ENCODE assay signal across 20 cellular contexts in genomic region chr5:139454568-139455290, GRCh38. TPM values are rescaled to one million over a fixed set of nuclear protein-coding genes. Genes with fewer than 3 reads are reported as not detected.
A peak's percentile ranks its signal among the peaks of the same experiment; 100 is the strongest.
DNase-seq lines count a peak whose midpoint lies in the region; ATAC-seq lines count a peak whose summit lies in the region.
"Had no signal": no experiment of that assay in that cellular context is flagged by ENCODE, and none has a peak within 500 bp of the region (broad histone marks: within the 10 kb centered on the region; RNA-seq: fewer than 3 reads in every experiment).

No MANE protein-coding gene starts in this region.

- H3K27me3 Mint-ChIP-seq in activated naive CD8-positive, alpha-beta T cell treated with anti-CD3 and anti-CD28 coated beads for 36 hours: no peaks in the 10 kb centered on the region
- no peaks in the 10 kb centered on the region for H3K27me3 Mint-ChIP-seq in activated naive CD8-positive, alpha-beta T cell treated with anti-CD3 and anti-CD28 coated beads, Interleukin-2, amount 50 U/mL, for 24 hours
- H3K27me3 Mint-ChIP-seq in activated CD4-positive, alpha-beta memory T cell treated with anti-CD3 and anti-CD28 coated beads, Interleukin-2, amount 10 ng/mL, durations not matched to agents 7 days and 5 days: no peaks in the 10 kb centered on the region
- peaks cover 7 to 24% (median 12%) of the 10 kb centered on the region in 3 donors for H3K27me3 Mint-ChIP-seq in immature natural killer cell (ENCODE audit: low read depth in 3 of 3)

- POLR2A ChIA-PET in activated CD4-positive, alpha-beta memory T cell treated with anti-CD3 and anti-CD28 coated beads, Interleukin-2, amount 10 ng/mL, durations not matched to agents 7 days and 5 days (lab: Charles Lee): interaction anchor here (1.7 to 6.9 kb wide), 3 partner anchors 12 to 27 kb away, joined by 6 to 73 read pairs (median 24); partner anchors contain the start of genes DNAJC18 and STING1

- CTCF ChIA-PET in activated CD4-positive, alpha-beta memory T cell treated with anti-CD3 and anti-CD28 coated beads, Interleukin-2, amount 10 ng/mL, durations not matched to agents 7 days and 5 days (lab: Charles Lee): interaction anchor here (0.7 to 0.9 kb wide), 3 partner anchors 15 to 32 kb away, joined by 3 read pairs; partner anchors contain the start of gene DNAJC18

- peaks cover 2% of the 10 kb centered on the region for H3K36me3 Mint-ChIP-seq in activated naive CD8-positive, alpha-beta T cell treated with anti-CD3 and anti-CD28 coated beads for 36 hours
- no peaks in the 10 kb centered on the region for H3K36me3 Mint-ChIP-seq in activated naive CD8-positive, alpha-beta T cell treated with anti-CD3 and anti-CD28 coated beads, Interleukin-2, amount 50 U/mL, for 24 hours (ENCODE audit: low read depth)
- H3K36me3 Mint-ChIP-seq in activated CD4-positive, alpha-beta memory T cell treated with anti-CD3 and anti-CD28 coated beads, Interleukin-2, amount 10 ng/mL, durations not matched to agents 7 days and 5 days (ENCODE audit: low read depth): no peaks in the 10 kb centered on the region
- no peaks in the 10 kb centered on the region for H3K36me3 Mint-ChIP-seq in immature natural killer cell

- ATAC-seq in activated naive CD8-positive, alpha-beta T cell treated with anti-CD3 and anti-CD28 coated beads, Interleukin-2, amount 50 U/mL, for 24 hours: no peak

- H3K27ac Mint-ChIP-seq in activated naive CD8-positive, alpha-beta T cell treated with anti-CD3 and anti-CD28 coated beads for 36 hours: peak overlapping the region; percentile 7
- H3K27ac Mint-ChIP-seq in activated naive CD8-positive, alpha-beta T cell treated with anti-CD3 and anti-CD28 coated beads, Interleukin-2, amount 50 U/mL, for 24 hours: no peak overlapping the region
- H3K27ac Mint-ChIP-seq in activated CD4-positive, alpha-beta memory T cell treated with anti-CD3 and anti-CD28 coated beads, Interleukin-2, amount 10 ng/mL, durations not matched to agents 7 days and 5 days: peak overlapping the region; percentile 0
- H3K27ac Mint-ChIP-seq in immature natural killer cell: peak overlapping the region; percentile 62 to 94 (median 86)

- H3K4me1 Mint-ChIP-seq in activated naive CD8-positive, alpha-beta T cell treated with anti-CD3 and anti-CD28 coated beads for 36 hours: peaks cover 38% of the 10 kb centered on the region
- peaks cover 48% of the 10 kb centered on the region for H3K4me1 Mint-ChIP-seq in activated naive CD8-positive, alpha-beta T cell treated with anti-CD3 and anti-CD28 coated beads, Interleukin-2, amount 50 U/mL, for 24 hours
- H3K4me1 Mint-ChIP-seq in activated CD4-positive, alpha-beta memory T cell treated with anti-CD3 and anti-CD28 coated beads, Interleukin-2, amount 10 ng/mL, durations not matched to agents 7 days and 5 days: peaks cover 50% of the 10 kb centered on the region
- H3K4me1 Mint-ChIP-seq in immature natural killer cell: peaks cover 53 to 58% of the 10 kb centered on the region in 2 donors

- no peak overlapping the region for H3K4me3 Mint-ChIP-seq in activated naive CD8-positive, alpha-beta T cell treated with anti-CD3 and anti-CD28 coated beads for 36 hours
- no peak overlapping the region for H3K4me3 Mint-ChIP-seq in activated naive CD8-positive, alpha-beta T cell treated with anti-CD3 and anti-CD28 coated beads, Interleukin-2, amount 50 U/mL, for 24 hours
- no peak overlapping the region for H3K4me3 Mint-ChIP-seq in activated CD4-positive, alpha-beta memory T cell treated with anti-CD3 and anti-CD28 coated beads, Interleukin-2, amount 10 ng/mL, durations not matched to agents 7 days and 5 days
- H3K4me3 Mint-ChIP-seq in immature natural killer cell: peak overlapping the region in 3 of 5 donors; percentile 10 to 39 (median 20)

- no peak for DNase-seq in activated naive CD8-positive, alpha-beta T cell treated with anti-CD3 and anti-CD28 coated beads for 36 hours
- no peak for DNase-seq in activated naive CD8-positive, alpha-beta T cell treated with anti-CD3 and anti-CD28 coated beads, Interleukin-2, amount 50 U/mL, for 24 hours
- no peak for DNase-seq in activated CD4-positive, alpha-beta memory T cell treated with anti-CD3 and anti-CD28 coated beads, Interleukin-2, amount 10 ng/mL, durations not matched to agents 7 days and 5 days
- DNase-seq in immature natural killer cell (no peak), NCI-H748 treated with DMSO at 0.1 percent for 48 hours (lab: John Stamatoyannopoulos, UW) (no peak), DMS79 (lab: John Stamatoyannopoulos, UW) (no peak), NCI-H1105 (lab: John Stamatoyannopoulos, UW) (no peak)
- no peak for DNase-seq in effector CD8-positive, alpha-beta T cell (lab: John Stamatoyannopoulos, UW)
- DNase-seq: activated CD4-positive, CD25-positive, alpha-beta regulatory T cell treated with anti-CD3 and anti-CD28 coated beads, Interleukin-2, amount 50 U/mL, for 72 hours; Caco-2; dorsolateral prefrontal cortex; EL; Karpas-422; NCI-H1105 treated with DMSO at 0.1 percent for 48 hours; retina; stimulated activated CD4-positive, alpha-beta T cell treated with anti-CD3 and anti-CD28 coated beads, Interleukin-12 subunit alpha, Interleukin-12 subunit beta, amount 100 ng/mL, for 4 hours; tibial artery had no signal

- H3K9me3 Mint-ChIP-seq in activated naive CD8-positive, alpha-beta T cell treated with anti-CD3 and anti-CD28 coated beads for 36 hours: peaks cover 7% of the 10 kb centered on the region
- H3K9me3 Mint-ChIP-seq in activated naive CD8-positive, alpha-beta T cell treated with anti-CD3 and anti-CD28 coated beads, Interleukin-2, amount 50 U/mL, for 24 hours: no peaks in the 10 kb centered on the region
- no peaks in the 10 kb centered on the region for H3K9me3 Mint-ChIP-seq in activated CD4-positive, alpha-beta memory T cell treated with anti-CD3 and anti-CD28 coated beads, Interleukin-2, amount 10 ng/mL, durations not matched to agents 7 days and 5 days
- no peaks in the 10 kb centered on the region for H3K9me3 Mint-ChIP-seq in immature natural killer cell

RNA-seq across cellular contexts. Expression of gene ECSCR, which starts 7.8 kb away (rescaled TPM):
- total RNA-seq in activated naive CD8-positive, alpha-beta T cell treated with anti-CD3 and anti-CD28 coated beads for 36 hours: under 1 TPM; 0.36 to 0.49 TPM
- total RNA-seq in activated CD4-positive, alpha-beta memory T cell treated with anti-CD3 and anti-CD28 coated beads, Interleukin-2, amount 10 ng/mL, durations not matched to agents 7 days and 5 days: 1 to 10 TPM in 1 of 2 experiments, not detected in 1; 1.1 TPM
- under 1 TPM in 1 of 3 donors, not detected in 2; 0.73 TPM for polyA plus RNA-seq in immature natural killer cell
- total RNA-seq: bronchial epithelial cell, Caco-2, SK-MEL-5 had no signal

RNA-seq across cellular contexts. Expression of gene DNAJC18, which starts 15.4 kb away (rescaled TPM):
- 10 to 100 TPM; 20.5 to 21.8 TPM for total RNA-seq in activated naive CD8-positive, alpha-beta T cell treated with anti-CD3 and anti-CD28 coated beads for 36 hours
- total RNA-seq in activated CD4-positive, alpha-beta memory T cell treated with anti-CD3 and anti-CD28 coated beads, Interleukin-2, amount 10 ng/mL, durations not matched to agents 7 days and 5 days: 10 to 100 TPM; 16.1 to 17.0 TPM
- 1 to 10 TPM in 2 of 3 donors, not detected in 1; 3.7 to 4.3 TPM for polyA plus RNA-seq in immature natural killer cell

RNA-seq across cellular contexts. Expression of gene SMIM33, which starts 16.1 kb away (rescaled TPM):
- under 1 TPM in 1 of 2 experiments, not detected in 1; 0.16 TPM for total RNA-seq in activated naive CD8-positive, alpha-beta T cell treated with anti-CD3 and anti-CD28 coated beads for 36 hours
- total RNA-seq in activated CD4-positive, alpha-beta memory T cell treated with anti-CD3 and anti-CD28 coated beads, Interleukin-2, amount 10 ng/mL, durations not matched to agents 7 days and 5 days: 1 to 10 TPM; 2.0 to 2.3 TPM
- not detected for polyA plus RNA-seq in immature natural killer cell
- total RNA-seq: bronchial epithelial cell, Caco-2, dorsolateral prefrontal cortex, esophagus muscularis mucosa, SK-MEL-5 had no signal

RNA-seq across cellular contexts. Expression of gene STING1, which starts 27.8 kb away (rescaled TPM):
- 10 to 100 TPM; 37.4 to 40.5 TPM for total RNA-seq in activated naive CD8-positive, alpha-beta T cell treated with anti-CD3 and anti-CD28 coated beads for 36 hours
- 100 to 1,000 TPM; 277 to 281 TPM for total RNA-seq in activated CD4-positive, alpha-beta memory T cell treated with anti-CD3 and anti-CD28 coated beads, Interleukin-2, amount 10 ng/mL, durations not matched to agents 7 days and 5 days
- 100 to 1,000 TPM in 2 of 3 donors, 10 to 100 TPM in 1; 67.8 to 150 (median 142) TPM for polyA plus RNA-seq in immature natural killer cell
- total RNA-seq: Caco-2 had no signal

RNA-seq across cellular contexts. Expression of gene SPATA24, which starts 50.8 kb away (rescaled TPM):
- 1 to 10 TPM; 2.2 to 4.0 TPM for total RNA-seq in activated naive CD8-positive, alpha-beta T cell treated with anti-CD3 and anti-CD28 coated beads for 36 hours
- 1 to 10 TPM; 9.4 to 9.5 TPM for total RNA-seq in activated CD4-positive, alpha-beta memory T cell treated with anti-CD3 and anti-CD28 coated beads, Interleukin-2, amount 10 ng/mL, durations not matched to agents 7 days and 5 days
- polyA plus RNA-seq in immature natural killer cell: 1 to 10 TPM in 2 of 3 donors, not detected in 1; 4.5 to 5.6 TPM

Comparison
In these comparisons a context has a peak if more than half of its experiments do, and no peak if none do; other contexts are left out.
1. H3K4me3 Mint-ChIP-seq: peak in immature natural killer cell (3 of 5); none in activated naive CD8-positive, alpha-beta T cell treated with anti-CD3 and anti-CD28 coated beads for 36 hours (single experiment), activated naive CD8-positive, alpha-beta T cell treated with anti-CD3 and anti-CD28 coated beads, Interleukin-2, amount 50 U/mL, for 24 hours (single experiment) and activated CD4-positive, alpha-beta memory T cell treated with anti-CD3 and anti-CD28 coated beads, Interleukin-2, amount 10 ng/mL, durations not matched to agents 7 days and 5 days (single experiment).